Comparison of ENCODE assay signal across 28 cellular contexts in the genomic region with DNA sequence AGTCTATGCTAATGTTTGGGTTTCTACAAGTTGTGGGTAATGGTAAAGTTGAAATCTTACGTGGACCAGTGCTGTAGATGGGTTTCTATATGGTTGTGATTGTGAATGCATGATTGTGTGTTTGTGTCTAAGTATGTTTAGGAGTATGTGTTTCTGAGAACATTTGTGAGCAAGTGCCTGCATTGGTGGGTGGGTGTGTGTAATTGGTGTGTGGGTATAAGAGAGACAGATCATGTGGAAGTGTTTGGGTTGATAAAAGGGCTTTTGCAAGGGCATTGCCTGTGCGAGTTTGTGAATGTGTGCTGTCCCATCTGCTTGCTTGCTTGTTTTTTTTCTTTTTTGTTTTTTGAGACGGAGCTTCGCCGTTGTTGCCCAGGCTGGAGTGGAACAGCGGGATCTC. TPM values are rescaled to one million over a fixed set of nuclear protein-coding genes. Genes with fewer than 3 reads are reported as not detected.
A peak's percentile ranks its signal among the peaks of the same experiment; 100 is the strongest.
DNase-seq lines count a peak whose midpoint lies in the region; ATAC-seq, FAIRE-seq and TF ChIP-seq lines count a peak whose summit lies in the region.
"Had no signal": no experiment of that assay in that cellular context is flagged by ENCODE, and none has a peak within 500 bp of the region (broad histone marks: within the 10 kb centered on the region; RNA-seq: fewer than 3 reads in every experiment).

No MANE protein-coding gene starts in this region.

- H2BK5ac ChIP-seq in H1 (ENCODE audit: low read depth, low read length): no peak overlapping the region

- no peak for TF ChIP-seq CTCF in HepG2 (CRISPR knock-in tag; IDR thresholded peaks at IDR 0.05)
- TF ChIP-seq CTCF in right lobe of liver (IDR thresholded peaks at IDR 0.05): no peak
- no peak for TF ChIP-seq CTCF in H1 (IDR thresholded peaks at IDR 0.05; ENCODE audit: control extremely low read depth in 1 of 3, insufficient read depth in 1 of 3, low read depth in 1 of 3, low read length in 3 of 3)
- TF ChIP-seq CTCF in neural crest cell (conservative IDR thresholded peaks at IDR 0.05): no peak

- H3K36me3 ChIP-seq in HepG2 (replicated peaks in 1 of 2; ENCODE audit: control insufficient read depth in 1 of 2, insufficient read depth in 2 of 2, low read length in 2 of 2) (no peaks in the 10 kb centered on the region), right lobe of liver (no peaks in the 10 kb centered on the region), H1 (ENCODE audit: control insufficient read depth in 2 of 4, insufficient read depth in 4 of 4, low read length in 3 of 4) (no peaks in the 10 kb centered on the region)
- H3K36me3 ChIP-seq: MG63 had no signal

- H3K27ac ChIP-seq in HepG2 (ENCODE audit: extremely low read length, insufficient read depth, low read length) (no peak overlapping the region), right lobe of liver (no peak overlapping the region), H1 (ENCODE audit: low read depth, low read length) (no peak overlapping the region)

- POLR2A ChIA-PET in HepG2 (lab: Yijun Ruan, JAX) (interaction anchor here (1.9 to 16.4 kb wide), 2 partner anchors 10 to 28 kb away, joined by 6 to 1427 read pairs; a partner anchor contains a TSS), H1 (lab: Charles Lee; ENCODE audit: partially characterized antibody) (interaction anchor here (1.8 to 24.3 kb wide), 4 partner anchors 7 to 28 kb away, joined by 8 to 1033 read pairs (median 57); a partner anchor contains a TSS)

- no peaks in the 10 kb centered on the region for H3K27me3 Mint-ChIP-seq in neural crest cell (ENCODE audit: low read depth)
- H3K27me3 Mint-ChIP-seq: CD4-positive, alpha-beta T cell had no signal

- ATAC-seq in HepG2 (no peak), right lobe of liver (no peak), HG02885 (IDR thresholded peaks at IDR 0.05; ENCODE audit: poor library complexity, unreplicated experiment) (no peak), GM18519 (IDR thresholded peaks at IDR 0.05; ENCODE audit: low FRiP score, unreplicated experiment) (no peak)

- no peaks in the 10 kb centered on the region for H3K79me2 ChIP-seq in HepG2 (ENCODE audit: insufficient read depth, low read length)
- H3K79me2 ChIP-seq in H1 (ENCODE audit: control insufficient read depth in 1 of 2, insufficient read depth in 2 of 2, low read length in 2 of 2): no peaks in the 10 kb centered on the region

- no peaks in the 10 kb centered on the region for H3K79me1 ChIP-seq in H1 (ENCODE audit: low read depth, low read length)

- H3K23me2 ChIP-seq in H1 (ENCODE audit: low read depth, low read length): no peaks in the 10 kb centered on the region; the same call in 1 of the 2 replicates

- H3K14ac ChIP-seq in H1 (ENCODE audit: insufficient read length): no peak overlapping the region

- H3K4me3 ChIP-seq in HepG2 (replicated peaks in 1 of 3; ENCODE audit: insufficient read depth in 1 of 3, low read depth in 2 of 3, low read length in 3 of 3) (no peak overlapping the region), right lobe of liver (no peak overlapping the region), H1 (ENCODE audit: extremely low read depth in 1 of 4, insufficient read depth in 2 of 4, low read depth in 3 of 4, low read length in 4 of 4) (no peak overlapping the region)
- H3K4me3 ChIP-seq: MG63 had no signal

- H4K91ac ChIP-seq in H1 (replicated peaks; ENCODE audit: insufficient read length, low read length): no peak overlapping the region

- H2AFZ ChIP-seq in HepG2 (ENCODE audit: low read length) (no peak overlapping the region), H1 (ENCODE audit: low read length) (no peak overlapping the region)

- H3K27ac Mint-ChIP-seq in neural crest cell (ENCODE audit: unreplicated experiment): peak overlapping the region; percentile 3
- H3K27ac Mint-ChIP-seq: CD4-positive, alpha-beta T cell had no signal

- H3K23ac ChIP-seq in H1 (ENCODE audit: insufficient read length): no peak overlapping the region

- DNase-seq in HepG2 (ENCODE audit: low spot score): no peak
- DNase-seq in right lobe of liver: no peak
- no peak for DNase-seq in H1 (ENCODE audit: low read depth in 1 of 2, low spot score in 2 of 2)
- no peak for DNase-seq in neural crest cell (ENCODE audit: low read depth, low spot score)
- DNase-seq in activated gamma-delta T cell treated with Interleukin-2 at 50 U/mL for 16 hours: no peak
- DNase-seq: Calu3; CD4-positive, alpha-beta T cell; DMS53; EL; H7; Kasumi-1; MG63; NCI-H1092 treated with DMSO at 0.1 percent for 48 hours; NCI-H146; NCI-H2081 treated with DMSO at 0.1 percent for 48 hours; NCI-H510A; NCI-H748 treated with DMSO at 0.1 percent for 48 hours; NK-92 treated with Interleukin-12 subunit alpha and Interleukin-12 subunit beta, amount 100 ng/mL, for 24 hours; SHP77; SK-N-SH had no signal

- no peaks in the 10 kb centered on the region for H3K9me3 Mint-ChIP-seq in neural crest cell
- H3K9me3 Mint-ChIP-seq: CD4-positive, alpha-beta T cell had no signal

- FAIRE-seq in HepG2 (lab: Jason Lieb, UNC): no peak
- FAIRE-seq in H1 (lab: Jason Lieb, UNC): no peak
- FAIRE-seq: A204.1, GM12892, GM18507, HTR-8/SVneo, RCC 7860 had no signal

- no peaks in the 10 kb centered on the region for H3K27me3 ChIP-seq in HepG2 (ENCODE audit: control insufficient read depth in 1 of 2, insufficient read depth in 2 of 2, low read length in 2 of 2)
- no peaks in the 10 kb centered on the region for H3K27me3 ChIP-seq in right lobe of liver
- no peaks in the 10 kb centered on the region for H3K27me3 ChIP-seq in H1 (replicated peaks in 1 of 4; ENCODE audit: control insufficient read depth in 3 of 4, extremely low read depth in 1 of 4, insufficient read depth in 3 of 4, low read length in 3 of 4)
- H3K27me3 ChIP-seq: MG63 had no signal

- H3K56ac ChIP-seq in H1 (replicated peaks; ENCODE audit: insufficient read length, low read depth, low read length): no peak overlapping the region

- TF ChIP-seq EP300 in HepG2 (IDR thresholded peaks at IDR 0.05; ENCODE audit: low read depth in 2 of 2, low read length in 2 of 2): no peak
- TF ChIP-seq EP300 in HepG2 (CRISPR knock-in tag; IDR thresholded peaks at IDR 0.05; ENCODE audit: borderline replicate concordance): no peak
- no peak for TF ChIP-seq EP300 in H1 (IDR thresholded peaks at IDR 0.05; ENCODE audit: borderline replicate concordance in 1 of 2, low read depth in 2 of 2, low read length in 2 of 2)

- no peak for TF ChIP-seq POLR2A in HepG2 (IDR thresholded peaks at IDR 0.05; ENCODE audit: insufficient read depth in 1 of 2, low read depth in 2 of 2, low read length in 2 of 2)
- no peak for TF ChIP-seq POLR2A in right lobe of liver (IDR thresholded peaks at IDR 0.05)
- TF ChIP-seq POLR2A in H1 (IDR thresholded peaks at IDR 0.05; ENCODE audit: control extremely low read depth in 1 of 2, low read depth in 2 of 2, low read length in 2 of 2): no peak

- no peak overlapping the region for H3K9ac ChIP-seq in HepG2 (ENCODE audit: insufficient read depth, low read depth, low read length)
- no peak overlapping the region for H3K9ac ChIP-seq in H1 (replicated peaks in 1 of 4; ENCODE audit: extremely low read depth in 1 of 4, low read depth in 3 of 4, low read length in 3 of 4)
- H3K9ac ChIP-seq: SK-N-SH had no signal

- H4K20me1 ChIP-seq in HepG2 (ENCODE audit: insufficient read depth, low read length) (no peaks in the 10 kb centered on the region), H1 (replicated peaks in 1 of 2; ENCODE audit: control insufficient read depth in 1 of 2, insufficient read depth in 2 of 2, low read length in 2 of 2) (no peaks in the 10 kb centered on the region)

- H2AK5ac ChIP-seq in H1 (ENCODE audit: low read depth, low read length): peak overlapping the region; percentile 56

- peak overlapping the region; percentile 60; the same call in 1 of the 2 replicates for H2BK12ac ChIP-seq in H1 (ENCODE audit: low read depth, low read length)

- no peak overlapping the region for H3K4me3 Mint-ChIP-seq in neural crest cell
- H3K4me3 Mint-ChIP-seq: CD4-positive, alpha-beta T cell had no signal

- intact Hi-C loops in HepG2 (cut with micrococcal nuclease; ENCODE audit: unreplicated experiment): no loop called here
- intact Hi-C loops in right lobe of liver (cut with DNase I): no loop called here

- no peaks in the 10 kb centered on the region for H3K9me3 ChIP-seq in HepG2 (ENCODE audit: low read length)
- H3K9me3 ChIP-seq in right lobe of liver: no peaks in the 10 kb centered on the region
- no peaks in the 10 kb centered on the region for H3K9me3 ChIP-seq in H1 (ENCODE audit: insufficient read depth in 2 of 2, low read depth in 1 of 2, low read length in 1 of 2)
- H3K9me3 ChIP-seq: SK-N-SH had no signal

- CTCF ChIA-PET in HepG2 (lab: Yijun Ruan, JAX; ENCODE audit: low intra/inter-chr PET ratio, low total read pairs): interaction anchor here (2.3 kb wide), 1 partner anchor 33 kb away, joined by 12 read pairs; no protein-coding TSS in a partner anchor
- CTCF ChIA-PET in H1 (lab: Charles Lee; ENCODE audit: partially characterized antibody): interaction anchor here (1.2 to 30.5 kb wide), 4 partner anchors 11 to 78 kb away, joined by 3 to 1559 read pairs (median 42); a partner anchor contains a TSS

- WGBS in HepG2 (ENCODE audit: low lambda C conversion rate): 99% methylated on average over 6 of the region's 6 CpGs
- WGBS in right lobe of liver (ENCODE audit: insufficient coverage, low coverage, low lambda C conversion rate, missing lambda C conversion rate): 92% methylated on average over 6 of the region's 6 CpGs
- 95% methylated on average over 6 of the region's 6 CpGs; no CpG with 5 or more reads in 1 of the 2 experiments for WGBS in H1 (ENCODE audit: extremely low coverage in 1 of 2, insufficient coverage in 1 of 2, insufficient read length in 1 of 2, insufficient replicate concordance in 2 of 2, low coverage in 1 of 2, low lambda C conversion rate in 2 of 2, missing lambda C conversion rate in 1 of 2), 2 experiments

- H3K4me1 ChIP-seq in HepG2 (ENCODE audit: insufficient read depth, low read length): peaks cover 29% of the 10 kb centered on the region
- H3K4me1 ChIP-seq in right lobe of liver: peaks cover 0 to under 1% (median 0%) of the 10 kb centered on the region in 4 donors
- H3K4me1 ChIP-seq in H1 (replicated peaks in 1 of 4; ENCODE audit: control insufficient read depth in 3 of 4, insufficient read depth in 4 of 4, low read length in 3 of 4): peaks cover 9 to 15% (median 10%) of the 10 kb centered on the region in 4 experiments

- H3K4me2 ChIP-seq in HepG2 (ENCODE audit: low read depth, low read length) (no peak overlapping the region), H1 (ENCODE audit: insufficient read depth in 1 of 2, low read depth in 2 of 2, low read length in 2 of 2) (no peak overlapping the region)
- H3K4me2 ChIP-seq: SK-N-SH had no signal

- no peak overlapping the region for H4K8ac ChIP-seq in H1 (ENCODE audit: extremely low read depth, insufficient read depth, low read length)

- H3K18ac ChIP-seq in H1 (ENCODE audit: extremely low read depth, low read length): peak overlapping the region; percentile 64; the same call in 1 of the 2 replicates

- no peaks in the 10 kb centered on the region for H3K36me3 Mint-ChIP-seq in neural crest cell (ENCODE audit: low read depth)

- BruUV-seq in HepG2 (replicated peaks; lab: Mats Ljungman, UMichigan): no TSS peak

- TF ChIP-seq RAD21 in HepG2 (CRISPR knock-in tag; IDR thresholded peaks at IDR 0.05): no peak
- TF ChIP-seq RAD21 in H1 (IDR thresholded peaks at IDR 0.05 in 1 of 2, conservative IDR thresholded peaks at IDR 0.05 in 1 of 2; ENCODE audit: low read depth in 2 of 2, low read length in 2 of 2): no peak

- peaks cover 20% of the 10 kb centered on the region for H3K4me1 Mint-ChIP-seq in neural crest cell

- no peak overlapping the region for H2BK120ac ChIP-seq in H1 (replicated peaks; ENCODE audit: low read depth, low read length)

- peak overlapping the region; percentile 11 for H3K4ac ChIP-seq in H1 (replicated peaks; ENCODE audit: insufficient read length, low read depth, low read length)

- H4K5ac ChIP-seq in H1 (ENCODE audit: insufficient read length, low read depth, low read length): no peak overlapping the region

- peak overlapping the region; percentile 74 for H2BK20ac ChIP-seq in H1 (ENCODE audit: low read length)

- 0 out of 2 replicates have a peak overlapping the region, but pooled peaks have one; percentile 9 for H2BK15ac ChIP-seq in H1 (ENCODE audit: low read length)

- in situ Hi-C loops in HepG2 (cut with HindIII; ENCODE audit: extremely low pct_ligation_motif_present, low pct_unique_long_range_greater_than_20kb): no loop called here

RNA-seq across cellular contexts. Expression of a gene that starts 25.8 kb away (rescaled TPM):
- total RNA-seq in HepG2 (2016; rRNA removed; fragmentation: Illumina TruSeq; extraction: Trizol) (315 and 419 TPM in 2 replicates), right lobe of liver (100 to 1,000 TPM in 2 of 6 experiments, 10 to 100 TPM in 4; 12.9 to 300 (median 35.0) TPM), neural crest cell (4.3 and 5.8 TPM in 2 replicates)
- total RNA-seq in HepG2 (2016; cell fraction: cytosol; rRNA removed; fragmentation: Illumina TruSeq; extraction: Trizol; ENCODE audit: low read depth): 421 and 422 TPM in 2 replicates
- 297 and 421 TPM in 2 replicates for total RNA-seq in HepG2 (2016; cell fraction: insoluble cytoplasmic fraction; rRNA removed; fragmentation: Illumina TruSeq; extraction: Trizol)
- total RNA-seq in HepG2 (2016; cell fraction: membrane; rRNA removed; fragmentation: Illumina TruSeq; extraction: Trizol): 329 and 339 TPM in 2 replicates
- 273 and 295 TPM in 2 replicates for total RNA-seq in HepG2 (2016; cell fraction: nucleus; rRNA removed; fragmentation: Illumina TruSeq; extraction: Trizol)
- polyA plus RNA-seq in HepG2 (2011; rRNA removed) (258 and 320 TPM in 2 replicates), H1 (2011; rRNA removed) (357 and 566 TPM in 2 replicates)
- 494 and 1,223 TPM in 2 replicates for polyA plus RNA-seq in HepG2 (2011; cell fraction: cytosol; rRNA removed)
- polyA plus RNA-seq in HepG2 (2011; cell fraction: nucleus; rRNA removed): 541 and 1,398 TPM in 2 replicates
- 119 and 147 TPM in 2 replicates for polyA plus RNA-seq in HepG2 (2012)
- 99.0 and 102 TPM in 2 replicates for polyA plus RNA-seq in HepG2 (2016; cell fraction: cytosol; fragmentation: Illumina TruSeq; extraction: Trizol; ENCODE audit: low read depth)
- polyA plus RNA-seq in HepG2 (2016; cell fraction: insoluble cytoplasmic fraction; fragmentation: Illumina TruSeq; extraction: Trizol; ENCODE audit: low read depth): 273 and 282 TPM in 2 replicates
- polyA plus RNA-seq in HepG2 (2016; cell fraction: membrane; fragmentation: Illumina TruSeq; extraction: Trizol; ENCODE audit: low read depth): 104 TPM in 2 replicates
- polyA plus RNA-seq in HepG2 (2016; cell fraction: nucleus; fragmentation: Illumina TruSeq; extraction: Trizol; ENCODE audit: insufficient read depth, low read depth): 496 and 499 TPM in 2 replicates
- polyA minus RNA-seq in HepG2 (2011; rRNA and poly(A)+ RNA removed; ENCODE audit: low replicate concordance): 259 and 709 TPM in 2 replicates
- polyA minus RNA-seq in HepG2 (2011; cell fraction: cytosol; rRNA and poly(A)+ RNA removed): 242 and 434 TPM in 2 replicates
- polyA minus RNA-seq in HepG2 (2011; cell fraction: nucleus; rRNA and poly(A)+ RNA removed): 194 and 456 TPM in 2 replicates
- 120 and 131 TPM in 2 replicates for total RNA-seq in H1 (2021; fragmentation: NEBNext Ultra II Directional; extraction: Animal tissue kit (Norgen Biotek cat#: 25700))
- 348 TPM for polyA plus RNA-seq in H1 (2011; cell fraction: cytosol; rRNA removed)
- 267 TPM for polyA plus RNA-seq in H1 (2011; cell fraction: nucleus; rRNA removed)
- 86.5 to 154 TPM (median 117 TPM) in 4 replicates for polyA plus RNA-seq in H1 (2012, experiment 1 of 2)
- polyA plus RNA-seq in H1 (2012, experiment 2 of 2): 207 TPM
- polyA plus RNA-seq in H1 (2013, experiment 1 of 2): 89.8 TPM
- 87.6 TPM for polyA plus RNA-seq in H1 (2013, experiment 2 of 2)
- 27.5 and 45.7 TPM in 2 replicates for polyA minus RNA-seq in H1 (2011; rRNA and poly(A)+ RNA removed)
- 181 TPM for polyA minus RNA-seq in H1 (2011; cell fraction: cytosol; rRNA and poly(A)+ RNA removed)
- polyA minus RNA-seq in H1 (2011; cell fraction: nucleus; rRNA and poly(A)+ RNA removed): 200 TPM

RNA-seq across cellular contexts. Expression of a gene that starts 58.5 kb away (rescaled TPM):
- total RNA-seq in HepG2 (2016; rRNA removed; fragmentation: Illumina TruSeq; extraction: Trizol) (not detected in 2 replicates), right lobe of liver (not detected), neural crest cell (not detected in 2 replicates)
- not detected in 2 replicates for total RNA-seq in HepG2 (2016; cell fraction: cytosol; rRNA removed; fragmentation: Illumina TruSeq; extraction: Trizol; ENCODE audit: low read depth)
- not detected in 2 replicates for total RNA-seq in HepG2 (2016; cell fraction: insoluble cytoplasmic fraction; rRNA removed; fragmentation: Illumina TruSeq; extraction: Trizol)
- not detected in 2 replicates for total RNA-seq in HepG2 (2016; cell fraction: membrane; rRNA removed; fragmentation: Illumina TruSeq; extraction: Trizol)
- total RNA-seq in HepG2 (2016; cell fraction: nucleus; rRNA removed; fragmentation: Illumina TruSeq; extraction: Trizol): not detected in 2 replicates
- polyA plus RNA-seq in HepG2 (2011; rRNA removed) (0.74 and 1.1 TPM in 2 replicates), H1 (2011; rRNA removed) (0.26 and 0.97 TPM in 2 replicates)
- polyA plus RNA-seq in HepG2 (2011; cell fraction: cytosol; rRNA removed): 0.97 and 1.4 TPM in 2 replicates
- 0.31 TPM in 1 of 2 replicates, not detected in the other for polyA plus RNA-seq in HepG2 (2011; cell fraction: nucleus; rRNA removed)
- polyA plus RNA-seq in HepG2 (2012): 0.61 and 0.68 TPM in 2 replicates
- not detected in 2 replicates for polyA plus RNA-seq in HepG2 (2016; cell fraction: cytosol; fragmentation: Illumina TruSeq; extraction: Trizol; ENCODE audit: low read depth)
- polyA plus RNA-seq in HepG2 (2016; cell fraction: insoluble cytoplasmic fraction; fragmentation: Illumina TruSeq; extraction: Trizol; ENCODE audit: low read depth): not detected in 2 replicates
- not detected in 2 replicates for polyA plus RNA-seq in HepG2 (2016; cell fraction: membrane; fragmentation: Illumina TruSeq; extraction: Trizol; ENCODE audit: low read depth)
- not detected in 2 replicates for polyA plus RNA-seq in HepG2 (2016; cell fraction: nucleus; fragmentation: Illumina TruSeq; extraction: Trizol; ENCODE audit: insufficient read depth, low read depth)
- polyA minus RNA-seq in HepG2 (2011; rRNA and poly(A)+ RNA removed; ENCODE audit: low replicate concordance): not detected in 2 replicates
- polyA minus RNA-seq in HepG2 (2011; cell fraction: cytosol; rRNA and poly(A)+ RNA removed): not detected in 2 replicates
- not detected in 2 replicates for polyA minus RNA-seq in HepG2 (2011; cell fraction: nucleus; rRNA and poly(A)+ RNA removed)
- not detected in 2 replicates for total RNA-seq in H1 (2021; fragmentation: NEBNext Ultra II Directional; extraction: Animal tissue kit (Norgen Biotek cat#: 25700))
- 0.14 TPM for polyA plus RNA-seq in H1 (2011; cell fraction: cytosol; rRNA removed)
- polyA plus RNA-seq in H1 (2011; cell fraction: nucleus; rRNA removed): not detected
- 0.64 TPM in 1 of 4 replicates, not detected in the others for polyA plus RNA-seq in H1 (2012, experiment 1 of 2)
- polyA plus RNA-seq in H1 (2012, experiment 2 of 2): not detected
- not detected for polyA plus RNA-seq in H1 (2013, experiment 1 of 2)
- polyA plus RNA-seq in H1 (2013, experiment 2 of 2): not detected
- polyA minus RNA-seq in H1 (2011; rRNA and poly(A)+ RNA removed): not detected in 2 replicates
- polyA minus RNA-seq in H1 (2011; cell fraction: cytosol; rRNA and poly(A)+ RNA removed): not detected
- polyA minus RNA-seq in H1 (2011; cell fraction: nucleus; rRNA and poly(A)+ RNA removed): not detected
- total RNA-seq: Calu3; CD4-positive, alpha-beta T cell had no signal
- polyA plus RNA-seq: BJ had no signal
